ENCODE assay signal across 14 cellular contexts in genomic region chr12:117328556-117329100, GRCh38. TPM values are rescaled to one million over a fixed set of nuclear protein-coding genes. Genes with fewer than 3 reads are reported as not detected.
"Had no signal": no experiment of that assay in that cellular context is flagged by ENCODE, and none has a peak within 500 bp of the region (broad histone marks: within the 10 kb centered on the region; RNA-seq: fewer than 3 reads in every experiment).

No MANE protein-coding gene starts in this region.

- H3K27ac ChIP-seq: body of pancreas, lower lobe of right lung, parathyroid adenoma, stomach, thoracic aorta had no signal

- DNase-seq: activated CD4-positive, alpha-beta T cell treated with anti-CD3 and anti-CD28 coated beads, Interleukin-2, amount 50 U/mL, for 1 hour; activated T-cell treated with anti-CD3 and anti-CD28 coated beads, Interleukin-2, amount 50 U/mL, for 1 hour; amniotic stem cell; body of pancreas; effector memory CD8-positive, alpha-beta T cell; hypothalamus; lower lobe of right lung; naive thymus-derived CD4-positive, alpha-beta T cell; retina; stimulated activated CD4-positive, alpha-beta T cell treated with anti-CD3 and anti-CD28 coated beads, Interleukin-15, amount 100 ng/mL, for 24 hours; stomach had no signal

- ATAC-seq: activated naive CD4-positive, alpha-beta T cell treated with anti-CD3 and anti-CD28 coated beads, Interleukin-2, amount 50 U/mL, for 72 hours; body of pancreas; effector memory CD8-positive, alpha-beta T cell; lower lobe of right lung; naive thymus-derived CD4-positive, alpha-beta T cell had no signal

- H3K4me1 ChIP-seq: body of pancreas, parathyroid adenoma had no signal

- H3K27me3 ChIP-seq: body of pancreas had no signal

RNA-seq across cellular contexts. Expression of gene NOS1, which starts 32.8 kb away (rescaled TPM):
- total RNA-seq: naive thymus-derived CD4-positive, alpha-beta T cell had no signal
- polyA plus RNA-seq: naive thymus-derived CD4-positive, alpha-beta T cell had no signal
